In genomic region chr21:28884976-28885852, GRCh38 we compare ENCODE assay signal across 1 cellular context.
TF ChIP-seq lines count a peak whose summit lies in the region.

No MANE protein-coding gene starts in this region.

TF ChIP-seq in GM12878, 131 proteins besides CTCF, POLR2A, EP300 and RAD21 (continued from another document):
- TF ChIP-seq POU2F2 (IDR thresholded peaks at IDR 0.05; ENCODE audit: borderline replicate concordance, low read depth, low read length) (peak; percentile 48; the same call in 1 of the 3 replicates), FOXK2 (IDR thresholded peaks at IDR 0.05) (no peak), STAT3 (IDR thresholded peaks at IDR 0.05; ENCODE audit: low read depth, low read length) (no peak), TBL1XR1 (IDR thresholded peaks at IDR 0.05; ENCODE audit: low read depth, low read length) (no peak), IKZF1 (conservative IDR thresholded peaks at IDR 0.05) (peak; percentile 100), TAF1 (IDR thresholded peaks at IDR 0.05; ENCODE audit: borderline replicate concordance, low read depth, low read length) (peak; percentile 55; the same call in 1 of the 2 replicates), CUX1 (IDR thresholded peaks at IDR 0.05; ENCODE audit: insufficient replicate concordance, low read depth, low read length) (no peak), HCFC1 (IDR thresholded peaks at IDR 0.05; ENCODE audit: low read length) (peak; percentile 27; the same call in 1 of the 2 replicates), PRDM15 (CRISPR knock-in tag; IDR thresholded peaks at IDR 0.05) (no peak), SIN3A (IDR thresholded peaks at IDR 0.05; ENCODE audit: low read depth, low read length) (peak; percentile 58; the same call in 1 of the 2 replicates), CHD2 (IDR thresholded peaks at IDR 0.05; ENCODE audit: borderline replicate concordance, low read depth, low read length) (0 out of 2 replicates have a peak, but pooled peaks have one; percentile 55), KLF5 (IDR thresholded peaks at IDR 0.05; ENCODE audit: partially characterized antibody) (no peak), NFYA (IDR thresholded peaks at IDR 0.05; ENCODE audit: borderline replicate concordance, low read depth, low read length) (no peak), CHD4 (IDR thresholded peaks at IDR 0.05) (no peak), FOXM1 (IDR thresholded peaks at IDR 0.05; ENCODE audit: low read depth, low read length) (no peak), POLR2AphosphoS5 (IDR thresholded peaks at IDR 0.05; ENCODE audit: low read length) (peak; percentile 86), BACH1 (IDR thresholded peaks at IDR 0.05; ENCODE audit: borderline replicate concordance) (peak; percentile 72; the same call in 1 of the 2 replicates), SMAD1 (IDR thresholded peaks at IDR 0.05; ENCODE audit: low read depth, partially characterized antibody) (no peak), LARP7 (IDR thresholded peaks at IDR 0.05) (0 out of 2 replicates have a peak, but pooled peaks have one; percentile 31)
- TF ChIP-seq, protein P1, sequence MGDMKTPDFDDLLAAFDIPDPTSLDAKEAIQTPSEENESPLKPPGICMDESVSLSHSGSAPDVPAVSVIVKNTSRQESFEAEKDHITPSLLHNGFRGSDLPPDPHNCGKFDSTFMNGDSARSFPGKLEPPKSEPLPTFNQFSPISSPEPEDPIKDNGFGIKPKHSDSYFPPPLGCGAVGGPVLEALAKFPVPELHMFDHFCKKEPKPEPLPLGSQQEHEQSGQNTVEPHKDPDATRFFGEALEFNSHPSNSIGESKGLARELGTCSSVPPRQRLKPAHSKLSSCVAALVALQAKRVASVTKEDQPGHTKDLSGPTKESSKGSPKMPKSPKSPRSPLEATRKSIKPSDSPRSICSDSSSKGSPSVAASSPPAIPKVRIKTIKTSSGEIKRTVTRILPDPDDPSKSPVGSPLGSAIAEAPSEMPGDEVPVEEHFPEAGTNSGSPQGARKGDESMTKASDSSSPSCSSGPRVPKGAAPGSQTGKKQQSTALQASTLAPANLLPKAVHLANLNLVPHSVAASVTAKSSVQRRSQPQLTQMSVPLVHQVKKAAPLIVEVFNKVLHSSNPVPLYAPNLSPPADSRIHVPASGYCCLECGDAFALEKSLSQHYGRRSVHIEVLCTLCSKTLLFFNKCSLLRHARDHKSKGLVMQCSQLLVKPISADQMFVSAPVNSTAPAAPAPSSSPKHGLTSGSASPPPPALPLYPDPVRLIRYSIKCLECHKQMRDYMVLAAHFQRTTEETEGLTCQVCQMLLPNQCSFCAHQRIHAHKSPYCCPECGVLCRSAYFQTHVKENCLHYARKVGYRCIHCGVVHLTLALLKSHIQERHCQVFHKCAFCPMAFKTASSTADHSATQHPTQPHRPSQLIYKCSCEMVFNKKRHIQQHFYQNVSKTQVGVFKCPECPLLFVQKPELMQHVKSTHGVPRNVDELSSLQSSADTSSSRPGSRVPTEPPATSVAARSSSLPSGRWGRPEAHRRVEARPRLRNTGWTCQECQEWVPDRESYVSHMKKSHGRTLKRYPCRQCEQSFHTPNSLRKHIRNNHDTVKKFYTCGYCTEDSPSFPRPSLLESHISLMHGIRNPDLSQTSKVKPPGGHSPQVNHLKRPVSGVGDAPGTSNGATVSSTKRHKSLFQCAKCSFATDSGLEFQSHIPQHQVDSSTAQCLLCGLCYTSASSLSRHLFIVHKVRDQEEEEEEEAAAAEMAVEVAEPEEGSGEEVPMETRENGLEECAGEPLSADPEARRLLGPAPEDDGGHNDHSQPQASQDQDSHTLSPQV (IDR thresholded peaks at IDR 0.05) = no peak
